In genomic region chr22:50525991-50526848, GRCh38 we compare ENCODE assay signal across 1 cellular context.
TF ChIP-seq lines count a peak whose summit lies in the region.

No MANE protein-coding gene starts in this region.

TF ChIP-seq in HepG2, 621 proteins besides CTCF, POLR2A, EP300 and RAD21 (continued from another document and continues in another):
- TF ChIP-seq, protein P1, sequence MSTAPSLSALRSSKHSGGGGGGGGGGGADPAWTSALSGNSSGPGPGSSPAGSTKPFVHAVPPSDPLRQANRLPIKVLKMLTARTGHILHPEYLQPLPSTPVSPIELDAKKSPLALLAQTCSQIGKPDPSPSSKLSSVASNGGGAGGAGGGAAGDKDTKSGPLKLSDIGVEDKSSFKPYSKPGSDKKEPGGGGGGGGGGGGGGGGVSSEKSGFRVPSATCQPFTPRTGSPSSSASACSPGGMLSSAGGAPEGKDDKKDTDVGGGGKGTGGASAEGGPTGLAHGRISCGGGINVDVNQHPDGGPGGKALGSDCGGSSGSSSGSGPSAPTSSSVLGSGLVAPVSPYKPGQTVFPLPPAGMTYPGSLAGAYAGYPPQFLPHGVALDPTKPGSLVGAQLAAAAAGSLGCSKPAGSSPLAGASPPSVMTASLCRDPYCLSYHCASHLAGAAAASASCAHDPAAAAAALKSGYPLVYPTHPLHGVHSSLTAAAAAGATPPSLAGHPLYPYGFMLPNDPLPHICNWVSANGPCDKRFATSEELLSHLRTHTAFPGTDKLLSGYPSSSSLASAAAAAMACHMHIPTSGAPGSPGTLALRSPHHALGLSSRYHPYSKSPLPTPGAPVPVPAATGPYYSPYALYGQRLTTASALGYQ (CRISPR knock-in tag; IDR thresholded peaks at IDR 0.05): peak; percentile 58; the same call in 1 of the 2 replicates
- TF ChIP-seq NR2F6 (IDR thresholded peaks at IDR 0.05) (no peak), NR2F6 (CRISPR knock-in tag; IDR thresholded peaks at IDR 0.05) (no peak), NBN (conservative IDR thresholded peaks at IDR 0.05) (no peak), BHLHE40 (IDR thresholded peaks at IDR 0.05; ENCODE audit: low read length) (no peak), HNF4G (IDR thresholded peaks at IDR 0.05; ENCODE audit: borderline replicate concordance, low read depth, low read length) (no peak), HNF4G (CRISPR knock-in tag; IDR thresholded peaks at IDR 0.05; ENCODE audit: borderline replicate concordance, low read depth) (no peak), ZNF225 (CRISPR knock-in tag; IDR thresholded peaks at IDR 0.05) (no peak), ZNF543 (CRISPR knock-in tag; IDR thresholded peaks at IDR 0.05) (peak; percentile 86), HOXD1 (CRISPR knock-in tag; IDR thresholded peaks at IDR 0.05) (peak; percentile 15; the same call in 1 of the 2 replicates), SCMH1 (CRISPR knock-in tag; IDR thresholded peaks at IDR 0.05; ENCODE audit: borderline replicate concordance) (no peak), ZNF780A (CRISPR knock-in tag; IDR thresholded peaks at IDR 0.05) (peak; percentile 16; the same call in 1 of the 2 replicates), KLF6 (CRISPR knock-in tag; IDR thresholded peaks at IDR 0.05) (0 out of 2 replicates have a peak, but pooled peaks have one; percentile 40), MATR3 (CRISPR knock-in tag; IDR thresholded peaks at IDR 0.05) (no peak), ZNF772 (CRISPR knock-in tag; IDR thresholded peaks at IDR 0.05) (no peak), ZNF20 (CRISPR knock-in tag; IDR thresholded peaks at IDR 0.05) (no peak), SOX5 (CRISPR knock-in tag; IDR thresholded peaks at IDR 0.05; ENCODE audit: borderline replicate concordance) (no peak), SIN3A (IDR thresholded peaks at IDR 0.05; ENCODE audit: borderline replicate concordance, low read depth, low read length) (no peak), PAXIP1 (CRISPR knock-in tag; conservative IDR thresholded peaks at IDR 0.05) (no peak; the same call in 1 of the 2 replicates), SRF (IDR thresholded peaks at IDR 0.05; ENCODE audit: low read depth, low read length) (no peak), MED8 (CRISPR knock-in tag; IDR thresholded peaks at IDR 0.05; ENCODE audit: insufficient replicate concordance) (no peak), ZNF776 (CRISPR knock-in tag; IDR thresholded peaks at IDR 0.05) (no peak), NR3C1 (CRISPR knock-in tag; IDR thresholded peaks at IDR 0.05) (no peak), NFIC (IDR thresholded peaks at IDR 0.05; ENCODE audit: low read length) (no peak), PHB2 (IDR thresholded peaks at IDR 0.05; ENCODE audit: partially characterized antibody) (no peak), ZC3H13 (CRISPR knock-in tag; IDR thresholded peaks at IDR 0.05) (no peak), CC2D1A (CRISPR knock-in tag; IDR thresholded peaks at IDR 0.05) (no peak), HMG20B (CRISPR knock-in tag; conservative IDR thresholded peaks at IDR 0.05) (no peak), ZBTB38 (CRISPR knock-in tag; IDR thresholded peaks at IDR 0.05) (no peak), SNAI1 (CRISPR knock-in tag; IDR thresholded peaks at IDR 0.05; ENCODE audit: borderline replicate concordance) (no peak), ZNF614 (CRISPR knock-in tag; IDR thresholded peaks at IDR 0.05; ENCODE audit: borderline replicate concordance) (0 out of 2 replicates have a peak, but pooled peaks have one; percentile 4), RFX1 (IDR thresholded peaks at IDR 0.05) (no peak), SALL2 (CRISPR knock-in tag; IDR thresholded peaks at IDR 0.05) (no peak), ATF7 (IDR thresholded peaks at IDR 0.05) (no peak), ATF7 (CRISPR knock-in tag; IDR thresholded peaks at IDR 0.05) (0 out of 2 replicates have a peak, but pooled peaks have one; percentile 3), FOXP1 (IDR thresholded peaks at IDR 0.05) (no peak), FOXP1 (CRISPR knock-in tag; IDR thresholded peaks at IDR 0.05) (no peak), KLF11 (CRISPR knock-in tag; IDR thresholded peaks at IDR 0.05) (no peak), ZBTB1 (CRISPR knock-in tag; IDR thresholded peaks at IDR 0.05; ENCODE audit: borderline replicate concordance) (no peak), CEBPG (CRISPR knock-in tag; IDR thresholded peaks at IDR 0.05) (no peak), HDAC6 (IDR thresholded peaks at IDR 0.05; ENCODE audit: low read depth, low read length) (no peak), GABPA (IDR thresholded peaks at IDR 0.05; ENCODE audit: low read depth, low read length) (no peak), GABPA (CRISPR knock-in tag; IDR thresholded peaks at IDR 0.05; ENCODE audit: low read depth) (no peak), ZNF709 (CRISPR knock-in tag; IDR thresholded peaks at IDR 0.05) (peak; percentile 29; the same call in 1 of the 2 replicates), MYNN (CRISPR knock-in tag; IDR thresholded peaks at IDR 0.05; ENCODE audit: low read depth) (no peak; the same call in 1 of the 2 replicates)
- TF ChIP-seq, protein P2, sequence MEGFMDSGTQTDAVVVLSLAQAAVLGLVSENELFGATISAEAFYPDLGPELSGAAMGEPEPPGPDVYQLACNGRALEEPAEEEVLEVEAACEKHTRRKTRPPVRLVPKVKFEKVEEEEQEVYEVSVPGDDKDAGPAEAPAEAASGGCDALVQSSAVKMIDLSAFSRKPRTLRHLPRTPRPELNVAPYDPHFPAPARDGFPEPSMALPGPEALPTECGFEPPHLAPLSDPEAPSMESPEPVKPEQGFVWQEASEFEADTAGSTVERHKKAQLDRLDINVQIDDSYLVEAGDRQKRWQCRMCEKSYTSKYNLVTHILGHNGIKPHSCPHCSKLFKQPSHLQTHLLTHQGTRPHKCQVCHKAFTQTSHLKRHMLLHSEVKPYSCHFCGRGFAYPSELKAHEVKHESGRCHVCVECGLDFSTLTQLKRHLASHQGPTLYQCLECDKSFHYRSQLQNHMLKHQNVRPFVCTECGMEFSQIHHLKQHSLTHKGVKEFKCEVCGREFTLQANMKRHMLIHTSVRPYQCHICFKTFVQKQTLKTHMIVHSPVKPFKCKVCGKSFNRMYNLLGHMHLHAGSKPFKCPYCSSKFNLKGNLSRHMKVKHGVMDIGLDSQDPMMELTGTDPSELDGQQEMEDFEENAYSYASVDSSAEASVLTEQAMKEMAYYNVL (CRISPR knock-in tag; IDR thresholded peaks at IDR 0.05; ENCODE audit: borderline replicate concordance): no peak
- TF ChIP-seq, protein P3, sequence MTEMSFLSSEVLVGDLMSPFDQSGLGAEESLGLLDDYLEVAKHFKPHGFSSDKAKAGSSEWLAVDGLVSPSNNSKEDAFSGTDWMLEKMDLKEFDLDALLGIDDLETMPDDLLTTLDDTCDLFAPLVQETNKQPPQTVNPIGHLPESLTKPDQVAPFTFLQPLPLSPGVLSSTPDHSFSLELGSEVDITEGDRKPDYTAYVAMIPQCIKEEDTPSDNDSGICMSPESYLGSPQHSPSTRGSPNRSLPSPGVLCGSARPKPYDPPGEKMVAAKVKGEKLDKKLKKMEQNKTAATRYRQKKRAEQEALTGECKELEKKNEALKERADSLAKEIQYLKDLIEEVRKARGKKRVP (CRISPR knock-in tag; IDR thresholded peaks at IDR 0.05): peak in 1 of 2 experiments; percentile 28; a peak in 1 of 4 replicates
- TF ChIP-seq, protein P4, sequence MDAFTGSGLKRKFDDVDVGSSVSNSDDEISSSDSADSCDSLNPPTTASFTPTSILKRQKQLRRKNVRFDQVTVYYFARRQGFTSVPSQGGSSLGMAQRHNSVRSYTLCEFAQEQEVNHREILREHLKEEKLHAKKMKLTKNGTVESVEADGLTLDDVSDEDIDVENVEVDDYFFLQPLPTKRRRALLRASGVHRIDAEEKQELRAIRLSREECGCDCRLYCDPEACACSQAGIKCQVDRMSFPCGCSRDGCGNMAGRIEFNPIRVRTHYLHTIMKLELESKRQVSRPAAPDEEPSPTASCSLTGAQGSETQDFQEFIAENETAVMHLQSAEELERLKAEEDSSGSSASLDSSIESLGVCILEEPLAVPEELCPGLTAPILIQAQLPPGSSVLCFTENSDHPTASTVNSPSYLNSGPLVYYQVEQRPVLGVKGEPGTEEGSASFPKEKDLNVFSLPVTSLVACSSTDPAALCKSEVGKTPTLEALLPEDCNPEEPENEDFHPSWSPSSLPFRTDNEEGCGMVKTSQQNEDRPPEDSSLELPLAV (CRISPR knock-in tag; conservative IDR thresholded peaks at IDR 0.05; ENCODE audit: low read depth): no peak
- TF ChIP-seq, protein P5, sequence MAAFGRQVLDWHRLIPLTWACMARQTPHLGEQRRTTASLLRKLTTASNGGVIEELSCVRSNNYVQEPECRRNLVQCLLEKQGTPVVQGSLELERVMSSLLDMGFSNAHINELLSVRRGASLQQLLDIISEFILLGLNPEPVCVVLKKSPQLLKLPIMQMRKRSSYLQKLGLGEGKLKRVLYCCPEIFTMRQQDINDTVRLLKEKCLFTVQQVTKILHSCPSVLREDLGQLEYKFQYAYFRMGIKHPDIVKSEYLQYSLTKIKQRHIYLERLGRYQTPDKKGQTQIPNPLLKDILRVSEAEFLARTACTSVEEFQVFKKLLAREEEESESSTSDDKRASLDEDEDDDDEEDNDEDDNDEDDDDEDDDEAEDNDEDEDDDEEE (CRISPR knock-in tag; IDR thresholded peaks at IDR 0.05): no peak
- TF ChIP-seq, protein P6, sequence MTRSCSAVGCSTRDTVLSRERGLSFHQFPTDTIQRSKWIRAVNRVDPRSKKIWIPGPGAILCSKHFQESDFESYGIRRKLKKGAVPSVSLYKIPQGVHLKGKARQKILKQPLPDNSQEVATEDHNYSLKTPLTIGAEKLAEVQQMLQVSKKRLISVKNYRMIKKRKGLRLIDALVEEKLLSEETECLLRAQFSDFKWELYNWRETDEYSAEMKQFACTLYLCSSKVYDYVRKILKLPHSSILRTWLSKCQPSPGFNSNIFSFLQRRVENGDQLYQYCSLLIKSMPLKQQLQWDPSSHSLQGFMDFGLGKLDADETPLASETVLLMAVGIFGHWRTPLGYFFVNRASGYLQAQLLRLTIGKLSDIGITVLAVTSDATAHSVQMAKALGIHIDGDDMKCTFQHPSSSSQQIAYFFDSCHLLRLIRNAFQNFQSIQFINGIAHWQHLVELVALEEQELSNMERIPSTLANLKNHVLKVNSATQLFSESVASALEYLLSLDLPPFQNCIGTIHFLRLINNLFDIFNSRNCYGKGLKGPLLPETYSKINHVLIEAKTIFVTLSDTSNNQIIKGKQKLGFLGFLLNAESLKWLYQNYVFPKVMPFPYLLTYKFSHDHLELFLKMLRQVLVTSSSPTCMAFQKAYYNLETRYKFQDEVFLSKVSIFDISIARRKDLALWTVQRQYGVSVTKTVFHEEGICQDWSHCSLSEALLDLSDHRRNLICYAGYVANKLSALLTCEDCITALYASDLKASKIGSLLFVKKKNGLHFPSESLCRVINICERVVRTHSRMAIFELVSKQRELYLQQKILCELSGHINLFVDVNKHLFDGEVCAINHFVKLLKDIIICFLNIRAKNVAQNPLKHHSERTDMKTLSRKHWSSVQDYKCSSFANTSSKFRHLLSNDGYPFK (CRISPR knock-in tag; IDR thresholded peaks at IDR 0.05; ENCODE audit: borderline replicate concordance): no peak
- TF ChIP-seq, protein P7, sequence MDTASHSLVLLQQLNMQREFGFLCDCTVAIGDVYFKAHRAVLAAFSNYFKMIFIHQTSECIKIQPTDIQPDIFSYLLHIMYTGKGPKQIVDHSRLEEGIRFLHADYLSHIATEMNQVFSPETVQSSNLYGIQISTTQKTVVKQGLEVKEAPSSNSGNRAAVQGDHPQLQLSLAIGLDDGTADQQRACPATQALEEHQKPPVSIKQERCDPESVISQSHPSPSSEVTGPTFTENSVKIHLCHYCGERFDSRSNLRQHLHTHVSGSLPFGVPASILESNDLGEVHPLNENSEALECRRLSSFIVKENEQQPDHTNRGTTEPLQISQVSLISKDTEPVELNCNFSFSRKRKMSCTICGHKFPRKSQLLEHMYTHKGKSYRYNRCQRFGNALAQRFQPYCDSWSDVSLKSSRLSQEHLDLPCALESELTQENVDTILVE (CRISPR knock-in tag; IDR thresholded peaks at IDR 0.05): no peak
- TF ChIP-seq, protein P8, sequence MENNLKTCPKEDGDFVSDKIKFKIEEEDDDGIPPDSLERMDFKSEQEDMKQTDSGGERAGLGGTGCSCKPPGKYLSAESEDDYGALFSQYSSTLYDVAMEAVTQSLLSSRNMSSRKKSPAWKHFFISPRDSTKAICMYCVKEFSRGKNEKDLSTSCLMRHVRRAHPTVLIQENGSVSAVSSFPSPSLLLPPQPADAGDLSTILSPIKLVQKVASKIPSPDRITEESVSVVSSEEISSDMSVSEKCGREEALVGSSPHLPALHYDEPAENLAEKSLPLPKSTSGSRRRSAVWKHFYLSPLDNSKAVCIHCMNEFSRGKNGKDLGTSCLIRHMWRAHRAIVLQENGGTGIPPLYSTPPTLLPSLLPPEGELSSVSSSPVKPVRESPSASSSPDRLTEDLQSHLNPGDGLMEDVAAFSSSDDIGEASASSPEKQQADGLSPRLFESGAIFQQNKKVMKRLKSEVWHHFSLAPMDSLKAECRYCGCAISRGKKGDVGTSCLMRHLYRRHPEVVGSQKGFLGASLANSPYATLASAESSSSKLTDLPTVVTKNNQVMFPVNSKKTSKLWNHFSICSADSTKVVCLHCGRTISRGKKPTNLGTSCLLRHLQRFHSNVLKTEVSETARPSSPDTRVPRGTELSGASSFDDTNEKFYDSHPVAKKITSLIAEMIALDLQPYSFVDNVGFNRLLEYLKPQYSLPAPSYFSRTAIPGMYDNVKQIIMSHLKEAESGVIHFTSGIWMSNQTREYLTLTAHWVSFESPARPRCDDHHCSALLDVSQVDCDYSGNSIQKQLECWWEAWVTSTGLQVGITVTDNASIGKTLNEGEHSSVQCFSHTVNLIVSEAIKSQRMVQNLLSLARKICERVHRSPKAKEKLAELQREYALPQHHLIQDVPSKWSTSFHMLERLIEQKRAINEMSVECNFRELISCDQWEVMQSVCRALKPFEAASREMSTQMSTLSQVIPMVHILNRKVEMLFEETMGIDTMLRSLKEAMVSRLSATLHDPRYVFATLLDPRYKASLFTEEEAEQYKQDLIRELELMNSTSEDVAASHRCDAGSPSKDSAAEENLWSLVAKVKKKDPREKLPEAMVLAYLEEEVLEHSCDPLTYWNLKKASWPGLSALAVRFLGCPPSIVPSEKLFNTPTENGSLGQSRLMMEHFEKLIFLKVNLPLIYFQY (CRISPR knock-in tag; IDR thresholded peaks at IDR 0.05; ENCODE audit: borderline replicate concordance): no peak
